1 cellular context compared by ENCODE assay signal in the genomic region with DNA sequence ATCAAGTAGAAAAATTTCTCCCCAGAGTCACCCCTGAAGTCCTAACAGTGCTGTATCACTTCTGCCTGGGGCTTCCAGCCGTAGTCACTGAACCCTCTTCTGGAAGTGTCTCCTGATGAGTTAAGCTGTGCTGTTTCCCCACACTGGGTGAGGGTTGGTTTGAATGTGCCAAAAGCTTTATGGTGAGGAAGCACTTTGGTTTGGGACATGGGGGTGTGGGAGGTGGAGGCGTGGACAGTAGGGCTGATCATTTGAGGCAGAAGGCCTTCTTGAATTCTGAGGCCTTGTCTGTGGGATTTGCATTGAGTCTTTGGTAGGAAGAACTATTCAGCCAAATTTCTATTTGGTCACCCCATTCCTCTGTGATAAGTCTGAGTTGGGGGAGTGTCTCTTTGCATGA.
TF ChIP-seq lines count a peak whose summit lies in the region.

No MANE protein-coding gene starts in this region.

TF ChIP-seq in GM23338, 12 proteins besides CTCF, POLR2A, EP300 and RAD21 (continued from another document):
- TF ChIP-seq, protein P1, sequence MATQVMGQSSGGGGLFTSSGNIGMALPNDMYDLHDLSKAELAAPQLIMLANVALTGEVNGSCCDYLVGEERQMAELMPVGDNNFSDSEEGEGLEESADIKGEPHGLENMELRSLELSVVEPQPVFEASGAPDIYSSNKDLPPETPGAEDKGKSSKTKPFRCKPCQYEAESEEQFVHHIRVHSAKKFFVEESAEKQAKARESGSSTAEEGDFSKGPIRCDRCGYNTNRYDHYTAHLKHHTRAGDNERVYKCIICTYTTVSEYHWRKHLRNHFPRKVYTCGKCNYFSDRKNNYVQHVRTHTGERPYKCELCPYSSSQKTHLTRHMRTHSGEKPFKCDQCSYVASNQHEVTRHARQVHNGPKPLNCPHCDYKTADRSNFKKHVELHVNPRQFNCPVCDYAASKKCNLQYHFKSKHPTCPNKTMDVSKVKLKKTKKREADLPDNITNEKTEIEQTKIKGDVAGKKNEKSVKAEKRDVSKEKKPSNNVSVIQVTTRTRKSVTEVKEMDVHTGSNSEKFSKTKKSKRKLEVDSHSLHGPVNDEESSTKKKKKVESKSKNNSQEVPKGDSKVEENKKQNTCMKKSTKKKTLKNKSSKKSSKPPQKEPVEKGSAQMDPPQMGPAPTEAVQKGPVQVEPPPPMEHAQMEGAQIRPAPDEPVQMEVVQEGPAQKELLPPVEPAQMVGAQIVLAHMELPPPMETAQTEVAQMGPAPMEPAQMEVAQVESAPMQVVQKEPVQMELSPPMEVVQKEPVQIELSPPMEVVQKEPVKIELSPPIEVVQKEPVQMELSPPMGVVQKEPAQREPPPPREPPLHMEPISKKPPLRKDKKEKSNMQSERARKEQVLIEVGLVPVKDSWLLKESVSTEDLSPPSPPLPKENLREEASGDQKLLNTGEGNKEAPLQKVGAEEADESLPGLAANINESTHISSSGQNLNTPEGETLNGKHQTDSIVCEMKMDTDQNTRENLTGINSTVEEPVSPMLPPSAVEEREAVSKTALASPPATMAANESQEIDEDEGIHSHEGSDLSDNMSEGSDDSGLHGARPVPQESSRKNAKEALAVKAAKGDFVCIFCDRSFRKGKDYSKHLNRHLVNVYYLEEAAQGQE (IDR thresholded peaks at IDR 0.05; ENCODE audit: unreplicated experiment), result no peak
- TF ChIP-seq, protein P2, sequence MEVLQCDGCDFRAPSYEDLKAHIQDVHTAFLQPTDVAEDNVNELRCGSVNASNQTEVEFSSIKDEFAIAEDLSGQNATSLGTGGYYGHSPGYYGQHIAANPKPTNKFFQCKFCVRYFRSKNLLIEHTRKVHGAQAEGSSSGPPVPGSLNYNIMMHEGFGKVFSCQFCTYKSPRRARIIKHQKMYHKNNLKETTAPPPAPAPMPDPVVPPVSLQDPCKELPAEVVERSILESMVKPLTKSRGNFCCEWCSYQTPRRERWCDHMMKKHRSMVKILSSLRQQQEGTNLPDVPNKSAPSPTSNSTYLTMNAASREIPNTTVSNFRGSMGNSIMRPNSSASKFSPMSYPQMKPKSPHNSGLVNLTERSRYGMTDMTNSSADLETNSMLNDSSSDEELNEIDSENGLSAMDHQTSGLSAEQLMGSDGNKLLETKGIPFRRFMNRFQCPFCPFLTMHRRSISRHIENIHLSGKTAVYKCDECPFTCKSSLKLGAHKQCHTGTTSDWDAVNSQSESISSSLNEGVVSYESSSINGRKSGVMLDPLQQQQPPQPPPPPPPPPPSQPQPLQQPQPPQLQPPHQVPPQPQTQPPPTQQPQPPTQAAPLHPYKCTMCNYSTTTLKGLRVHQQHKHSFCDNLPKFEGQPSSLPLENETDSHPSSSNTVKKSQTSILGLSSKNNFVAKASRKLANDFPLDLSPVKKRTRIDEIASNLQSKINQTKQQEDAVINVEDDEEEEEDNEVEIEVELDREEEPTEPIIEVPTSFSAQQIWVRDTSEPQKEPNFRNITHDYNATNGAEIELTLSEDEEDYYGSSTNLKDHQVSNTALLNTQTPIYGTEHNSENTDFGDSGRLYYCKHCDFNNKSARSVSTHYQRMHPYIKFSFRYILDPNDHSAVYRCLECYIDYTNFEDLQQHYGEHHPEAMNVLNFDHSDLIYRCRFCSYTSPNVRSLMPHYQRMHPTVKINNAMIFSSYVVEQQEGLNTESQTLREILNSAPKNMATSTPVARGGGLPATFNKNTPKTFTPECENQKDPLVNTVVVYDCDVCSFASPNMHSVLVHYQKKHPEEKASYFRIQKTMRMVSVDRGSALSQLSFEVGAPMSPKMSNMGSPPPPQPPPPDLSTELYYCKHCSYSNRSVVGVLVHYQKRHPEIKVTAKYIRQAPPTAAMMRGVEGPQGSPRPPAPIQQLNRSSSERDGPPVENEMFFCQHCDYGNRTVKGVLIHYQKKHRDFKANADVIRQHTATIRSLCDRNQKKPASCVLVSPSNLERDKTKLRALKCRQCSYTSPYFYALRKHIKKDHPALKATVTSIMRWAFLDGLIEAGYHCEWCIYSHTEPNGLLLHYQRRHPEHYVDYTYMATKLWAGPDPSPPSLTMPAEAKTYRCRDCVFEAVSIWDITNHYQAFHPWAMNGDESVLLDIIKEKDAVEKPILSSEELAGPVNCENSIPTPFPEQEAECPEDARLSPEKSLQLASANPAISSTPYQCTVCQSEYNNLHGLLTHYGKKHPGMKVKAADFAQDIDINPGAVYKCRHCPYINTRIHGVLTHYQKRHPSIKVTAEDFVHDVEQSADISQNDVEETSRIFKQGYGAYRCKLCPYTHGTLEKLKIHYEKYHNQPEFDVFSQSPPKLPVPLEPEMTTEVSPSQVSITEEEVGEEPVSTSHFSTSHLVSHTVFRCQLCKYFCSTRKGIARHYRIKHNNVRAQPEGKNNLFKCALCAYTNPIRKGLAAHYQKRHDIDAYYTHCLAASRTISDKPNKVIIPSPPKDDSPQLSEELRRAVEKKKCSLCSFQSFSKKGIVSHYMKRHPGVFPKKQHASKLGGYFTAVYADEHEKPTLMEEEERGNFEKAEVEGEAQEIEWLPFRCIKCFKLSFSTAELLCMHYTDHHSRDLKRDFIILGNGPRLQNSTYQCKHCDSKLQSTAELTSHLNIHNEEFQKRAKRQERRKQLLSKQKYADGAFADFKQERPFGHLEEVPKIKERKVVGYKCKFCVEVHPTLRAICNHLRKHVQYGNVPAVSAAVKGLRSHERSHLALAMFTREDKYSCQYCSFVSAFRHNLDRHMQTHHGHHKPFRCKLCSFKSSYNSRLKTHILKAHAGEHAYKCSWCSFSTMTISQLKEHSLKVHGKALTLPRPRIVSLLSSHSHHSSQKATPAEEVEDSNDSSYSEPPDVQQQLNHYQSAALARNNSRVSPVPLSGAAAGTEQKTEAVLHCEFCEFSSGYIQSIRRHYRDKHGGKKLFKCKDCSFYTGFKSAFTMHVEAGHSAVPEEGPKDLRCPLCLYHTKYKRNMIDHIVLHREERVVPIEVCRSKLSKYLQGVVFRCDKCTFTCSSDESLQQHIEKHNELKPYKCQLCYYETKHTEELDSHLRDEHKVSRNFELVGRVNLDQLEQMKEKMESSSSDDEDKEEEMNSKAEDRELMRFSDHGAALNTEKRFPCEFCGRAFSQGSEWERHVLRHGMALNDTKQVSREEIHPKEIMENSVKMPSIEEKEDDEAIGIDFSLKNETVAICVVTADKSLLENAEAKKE (CRISPR knock-in tag; IDR thresholded peaks at IDR 0.05), result no peak
- TF ChIP-seq CREB1 (CRISPR knock-in tag; IDR thresholded peaks at IDR 0.05; ENCODE audit: low read depth) (no peak), EZH2 (IDR thresholded peaks at IDR 0.05; ENCODE audit: low read depth, unreplicated experiment) (no peak), ZNF114 (CRISPR knock-in tag; IDR thresholded peaks at IDR 0.05) (no peak)
